In genomic region chr16:31199430-31200041, GRCh38 we compare ENCODE assay signal across 1 cellular context.
A peak's percentile ranks its signal among the peaks of the same experiment; 100 is the strongest.
TF ChIP-seq lines count a peak whose summit lies in the region.

No MANE protein-coding gene starts in this region.

TF ChIP-seq in GM12878, 131 proteins besides CTCF, POLR2A, EP300 and RAD21:
- TF ChIP-seq POLR2AphosphoS5 (IDR thresholded peaks at IDR 0.05; ENCODE audit: low read length) (peak; percentile 24; the same call in 1 of the 2 replicates), RFX5 (IDR thresholded peaks at IDR 0.05; ENCODE audit: low read depth, low read length) (no peak), POLR2AphosphoS2 (IDR thresholded peaks at IDR 0.05; ENCODE audit: low read depth, low read length) (0 out of 2 replicates have a peak, but pooled peaks have one; percentile 43), MTA3 (IDR thresholded peaks at IDR 0.05; ENCODE audit: borderline replicate concordance, low read length) (peak; percentile 34; the same call in 1 of the 2 replicates), ATF2 (IDR thresholded peaks at IDR 0.05; ENCODE audit: low read length) (no peak)
